ENCODE assay signal across 8 cellular contexts in genomic region chr2:148645135-148645924, GRCh38.
DNase-seq lines count a peak whose midpoint lies in the region; ATAC-seq and TF ChIP-seq lines count a peak whose summit lies in the region.

No MANE protein-coding gene starts in this region.

- DNase-seq in AG10803 (ENCODE audit: low read depth): peak; percentile 87
- peak; percentile 89 for DNase-seq in NCI-H446 treated with DMSO at 0.1 percent for 48 hours (lab: John Stamatoyannopoulos, UW)
- peak; percentile 94 for DNase-seq in activated CD4-positive, CD25-positive, alpha-beta regulatory T cell treated with anti-CD3 and anti-CD28 coated beads, Interleukin-2, amount 50 U/mL, for 72 hours
- DNase-seq in cerebellar nuclear complex (lab: John Stamatoyannopoulos, UW): peak; percentile 64 to 78
- DNase-seq in islet precursor cell: peak; percentile 94
- DNase-seq in stimulated activated CD4-positive, alpha-beta T cell treated with anti-CD3 and anti-CD28 coated beads, Interleukin-12 subunit alpha, Interleukin-12 subunit beta, amount 100 ng/mL, for 4 hours: peak; percentile 94

- ATAC-seq in GM19035 (IDR thresholded peaks at IDR 0.05; ENCODE audit: unreplicated experiment): peak; percentile 57
- peak; percentile 52 for ATAC-seq in HG03432 (IDR thresholded peaks at IDR 0.05; ENCODE audit: unreplicated experiment)

- peak; percentile 35 for TF ChIP-seq CTCF in AG10803 (conservative IDR thresholded peaks at IDR 0.05; ENCODE audit: low read length)

- H3K4me3 ChIP-seq in AG10803 (ENCODE audit: low read length): peak overlapping the region; percentile 92

Comparison
In these comparisons a context has a peak if more than half of its experiments do, and no peak if none do; other contexts are left out.
1. Peak in every context shown above with its lines: DNase-seq, ATAC-seq and H3K4me3 ChIP-seq.